14 cellular contexts compared by ENCODE assay signal in the genomic region with DNA sequence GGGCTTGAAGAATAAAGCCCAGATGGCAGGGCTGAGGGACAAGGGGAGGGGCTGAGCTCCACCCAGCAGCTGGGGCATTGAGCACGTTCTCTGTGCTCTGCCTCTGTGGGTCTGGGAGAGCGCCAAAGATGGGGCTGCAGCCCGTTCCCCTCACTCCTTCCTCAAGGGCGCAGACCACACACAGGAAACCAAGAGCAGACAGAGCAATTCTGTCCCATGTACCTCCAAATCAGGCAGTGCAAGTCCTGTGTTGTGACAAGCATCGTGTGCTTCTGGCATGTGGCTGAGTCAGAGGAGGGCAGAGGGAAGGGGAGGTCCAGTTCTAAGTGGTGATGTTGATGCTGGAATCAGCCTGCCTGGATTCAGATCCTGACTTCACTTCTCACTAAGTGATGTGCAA. TPM values are rescaled to one million over a fixed set of nuclear protein-coding genes. Genes with fewer than 3 reads are reported as not detected.
A peak's percentile ranks its signal among the peaks of the same experiment; 100 is the strongest.
DNase-seq lines count a peak whose midpoint lies in the region; ATAC-seq and TF ChIP-seq lines count a peak whose summit lies in the region.
"Had no signal": no experiment of that assay in that cellular context is flagged by ENCODE, and none has a peak within 500 bp of the region (broad histone marks: within the 10 kb centered on the region; RNA-seq: fewer than 3 reads in every experiment).

No MANE protein-coding gene starts in this region.

- H4K20me1 ChIP-seq in BLaER1, result no peaks in the 10 kb centered on the region
- H4K20me1 ChIP-seq in H9 (ENCODE audit: control insufficient read depth, insufficient read depth, insufficient read length), result no peaks in the 10 kb centered on the region

- H3K9me3 ChIP-seq in BLaER1 (no peaks in the 10 kb centered on the region), sigmoid colon (no peaks in the 10 kb centered on the region), H9 (ENCODE audit: control insufficient read depth, low read depth, low read length) (no peaks in the 10 kb centered on the region)

- H3K9me3 Mint-ChIP-seq in H9, result no peaks in the 10 kb centered on the region

- H3K79me1 ChIP-seq in H9 (ENCODE audit: insufficient read depth, low read depth, low read length, poor library complexity, severe bottlenecking), result no peaks in the 10 kb centered on the region

- H3K27me3 Mint-ChIP-seq in H9 (ENCODE audit: low read depth), result peaks cover 7% of the 10 kb centered on the region

- H3K4me2 ChIP-seq in BLaER1 (peak overlapping the region; percentile 62), H9 (ENCODE audit: insufficient read depth, insufficient read length, low read length) (no peak overlapping the region)

- DNase-seq in HCEC 1CT, result peak; percentile 28
- peak; percentile 15 to 35 for DNase-seq in foreskin keratinocyte
- no peak for DNase-seq in sigmoid colon
- DNase-seq in globus pallidus (ENCODE audit: low spot score), result no peak
- DNase-seq in NAMALWA (ENCODE audit: low spot score), result no peak
- no peak for DNase-seq in H9
- DNase-seq: activated effector memory CD4-positive, alpha-beta T cell treated with Interleukin-2 at 50 U/mL for 16 hours; effector memory CD4-positive, alpha-beta T cell; kidney; stimulated activated CD4-positive, alpha-beta T cell treated with anti-CD3 and anti-CD28 coated beads, Interleukin-15, amount 100 ng/mL, for 24 hours had no signal

- H2AFZ ChIP-seq in H9 (ENCODE audit: low read length), result no peak overlapping the region

- H3K4me3 Mint-ChIP-seq in H9, result no peak overlapping the region
- H3K4me3 Mint-ChIP-seq: brain had no signal

- H3K4me1 ChIP-seq in BLaER1, result peaks cover 18% of the 10 kb centered on the region
- H3K4me1 ChIP-seq in foreskin keratinocyte, result peaks cover 10% of the 10 kb centered on the region
- peaks cover 0 to 12% (median 7%) of the 10 kb centered on the region in 4 donors for H3K4me1 ChIP-seq in sigmoid colon
- peaks cover under 1% of the 10 kb centered on the region; the same call in 1 of the 2 replicates for H3K4me1 ChIP-seq in H9 (ENCODE audit: insufficient read depth, low read length)

- no peak for TF ChIP-seq EP300 in sigmoid colon (IDR thresholded peaks at IDR 0.05)

- no peak overlapping the region for H2BK5ac ChIP-seq in H9 (ENCODE audit: insufficient read length, low read length)

- no peak overlapping the region for H3K4me3 ChIP-seq in BLaER1
- no peak overlapping the region for H3K4me3 ChIP-seq in sigmoid colon
- H3K4me3 ChIP-seq: GM12878 had no signal

- H2BK120ac ChIP-seq in H9 (ENCODE audit: low read depth, low read length, poor library complexity, severe bottlenecking), result no peak overlapping the region

- ATAC-seq in SK-N-SH treated with all-trans-retinoic acid at 6 μM for 48 hours, result peak; percentile 7; the same call in 1 of the 3 replicates
- ATAC-seq in foreskin keratinocyte, result peak; percentile 30
- ATAC-seq: GM12878 had no signal

- intact Hi-C loops in sigmoid colon (cut with DNase I), result loop anchor here (10.0 kb wide), 1 partner anchor 234 kb away; a partner anchor contains a TSS

- no peak for TF ChIP-seq POLR2A in sigmoid colon (IDR thresholded peaks at IDR 0.05)

- no peak for TF ChIP-seq CTCF in foreskin keratinocyte (conservative IDR thresholded peaks at IDR 0.05)
- no peak for TF ChIP-seq CTCF in sigmoid colon (IDR thresholded peaks at IDR 0.05)
- no peak for TF ChIP-seq CTCF in H9 (conservative IDR thresholded peaks at IDR 0.05)

- H3K14ac ChIP-seq in H9 (ENCODE audit: insufficient read depth, low read length), result no peak overlapping the region

- H4K8ac ChIP-seq in H9 (replicated peaks; ENCODE audit: insufficient read length, low read depth, low read length), result no peak overlapping the region

- H2BK15ac ChIP-seq in H9 (ENCODE audit: low read depth, low read length), result no peak overlapping the region

- H3K36me3 ChIP-seq in BLaER1, result no peaks in the 10 kb centered on the region
- H3K36me3 ChIP-seq in sigmoid colon, result no peaks in the 10 kb centered on the region

- no peak overlapping the region for H4K91ac ChIP-seq in H9 (ENCODE audit: insufficient read length, low read depth, low read length)

- H2BK20ac ChIP-seq in H9 (ENCODE audit: low read depth, low read length, poor library complexity, severe bottlenecking), result no peak overlapping the region

- H4K5ac ChIP-seq in H9 (ENCODE audit: insufficient read length, low read depth, low read length), result no peak overlapping the region

- no peak overlapping the region for H2BK12ac ChIP-seq in H9 (ENCODE audit: insufficient read length, low read depth, low read length)

- H3K27ac Mint-ChIP-seq in H9, result no peak overlapping the region

- H3K4me1 Mint-ChIP-seq in H9, result peaks cover 12 to 22% of the 10 kb centered on the region in 2 experiments

- H3K36me3 Mint-ChIP-seq in H9 (ENCODE audit: insufficient read depth in 1 of 3, low read depth in 3 of 3), result no peaks in the 10 kb centered on the region
- H3K36me3 Mint-ChIP-seq: brain had no signal

- H3K56ac ChIP-seq in H9 (ENCODE audit: insufficient read length, low read depth, low read length), result no peak overlapping the region

- no peaks in the 10 kb centered on the region for H3K79me2 ChIP-seq in H9 (ENCODE audit: insufficient read depth, low read length)

- no peak overlapping the region for H3K23ac ChIP-seq in H9 (ENCODE audit: insufficient read length, low read depth, low read length)

- H2AK5ac ChIP-seq in H9 (ENCODE audit: insufficient read length, low read length), result no peak overlapping the region

- 47 to 72% methylated on average over 5 of the region's 5 CpGs for WGBS in sigmoid colon, 2 donors
- no CpG with 5 or more reads among the region's 5 CpGs for WGBS in H9 (ENCODE audit: extremely low coverage, insufficient read length, low lambda C conversion rate)

- no peak overlapping the region for H3K9ac ChIP-seq in BLaER1
- H3K9ac ChIP-seq in H9 (ENCODE audit: extremely low read depth, insufficient read length, low read length), result no peak overlapping the region

- no peak overlapping the region for H3T11ph ChIP-seq in H9 (ENCODE audit: low read length)

- no peak overlapping the region for H3K18ac ChIP-seq in H9 (ENCODE audit: insufficient read length, low read depth, low read length)

- no peak overlapping the region for H3K4ac ChIP-seq in H9 (ENCODE audit: low read depth, low read length)

- no peak overlapping the region for H3K27ac ChIP-seq in BLaER1
- H3K27ac ChIP-seq in foreskin keratinocyte, result no peak overlapping the region
- no peak overlapping the region for H3K27ac ChIP-seq in sigmoid colon
- no peak overlapping the region for H3K27ac ChIP-seq in H9 (ENCODE audit: insufficient read length, low read depth, low read length)

- H3K27me3 ChIP-seq in BLaER1 (no peaks in the 10 kb centered on the region), foreskin keratinocyte (no peaks in the 10 kb centered on the region), sigmoid colon (no peaks in the 10 kb centered on the region), H9 (ENCODE audit: insufficient read depth, low read length) (no peaks in the 10 kb centered on the region)

- H3K23me2 ChIP-seq in H9 (ENCODE audit: insufficient read length, low read depth, low read length, poor library complexity, severe bottlenecking), result no peaks in the 10 kb centered on the region

TF ChIP-seq in SK-N-SH treated with all-trans-retinoic acid at 6 μM for 48 hours, 23 proteins besides CTCF, POLR2A, EP300 and RAD21 (continues in another document):
- TF ChIP-seq TCF4 (CRISPR knock-in tag; IDR thresholded peaks at IDR 0.05; ENCODE audit: borderline replicate concordance), result no peak
- no peak for TF ChIP-seq ZNF70 (CRISPR knock-in tag; IDR thresholded peaks at IDR 0.05)
- TF ChIP-seq GLIS3 (CRISPR knock-in tag; IDR thresholded peaks at IDR 0.05), result no peak
- no peak for TF ChIP-seq ZNF8 (CRISPR knock-in tag; IDR thresholded peaks at IDR 0.05)
- no peak for TF ChIP-seq CSDC2 (CRISPR knock-in tag; IDR thresholded peaks at IDR 0.05)
- no peak for TF ChIP-seq ARNTL (CRISPR knock-in tag; IDR thresholded peaks at IDR 0.05; ENCODE audit: borderline replicate concordance, low read depth)
- TF ChIP-seq ZFP30 (CRISPR knock-in tag; IDR thresholded peaks at IDR 0.05), result no peak
- TF ChIP-seq ZC3H10 (CRISPR knock-in tag; IDR thresholded peaks at IDR 0.05), result no peak
- TF ChIP-seq ZFP3 (CRISPR knock-in tag; IDR thresholded peaks at IDR 0.05), result no peak
- TF ChIP-seq, protein P1, sequence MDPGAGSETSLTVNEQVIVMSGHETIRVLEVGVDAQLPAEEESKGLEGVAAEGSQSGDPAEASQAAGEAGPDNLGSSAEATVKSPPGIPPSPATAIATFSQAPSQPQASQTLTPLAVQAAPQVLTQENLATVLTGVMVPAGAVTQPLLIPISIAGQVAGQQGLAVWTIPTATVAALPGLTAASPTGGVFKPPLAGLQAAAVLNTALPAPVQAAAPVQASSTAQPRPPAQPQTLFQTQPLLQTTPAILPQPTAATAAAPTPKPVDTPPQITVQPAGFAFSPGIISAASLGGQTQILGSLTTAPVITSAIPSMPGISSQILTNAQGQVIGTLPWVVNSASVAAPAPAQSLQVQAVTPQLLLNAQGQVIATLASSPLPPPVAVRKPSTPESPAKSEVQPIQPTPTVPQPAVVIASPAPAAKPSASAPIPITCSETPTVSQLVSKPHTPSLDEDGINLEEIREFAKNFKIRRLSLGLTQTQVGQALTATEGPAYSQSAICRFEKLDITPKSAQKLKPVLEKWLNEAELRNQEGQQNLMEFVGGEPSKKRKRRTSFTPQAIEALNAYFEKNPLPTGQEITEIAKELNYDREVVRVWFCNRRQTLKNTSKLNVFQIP (CRISPR knock-in tag; IDR thresholded peaks at IDR 0.05; ENCODE audit: borderline replicate concordance, low read depth), result no peak
- TF ChIP-seq, protein P2, sequence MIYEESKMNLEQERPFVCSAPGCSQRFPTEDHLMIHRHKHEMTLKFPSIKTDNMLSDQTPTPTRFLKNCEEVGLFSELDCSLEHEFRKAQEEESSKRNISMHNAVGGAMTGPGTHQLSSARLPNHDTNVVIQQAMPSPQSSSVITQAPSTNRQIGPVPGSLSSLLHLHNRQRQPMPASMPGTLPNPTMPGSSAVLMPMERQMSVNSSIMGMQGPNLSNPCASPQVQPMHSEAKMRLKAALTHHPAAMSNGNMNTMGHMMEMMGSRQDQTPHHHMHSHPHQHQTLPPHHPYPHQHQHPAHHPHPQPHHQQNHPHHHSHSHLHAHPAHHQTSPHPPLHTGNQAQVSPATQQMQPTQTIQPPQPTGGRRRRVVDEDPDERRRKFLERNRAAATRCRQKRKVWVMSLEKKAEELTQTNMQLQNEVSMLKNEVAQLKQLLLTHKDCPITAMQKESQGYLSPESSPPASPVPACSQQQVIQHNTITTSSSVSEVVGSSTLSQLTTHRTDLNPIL (CRISPR knock-in tag; IDR thresholded peaks at IDR 0.05; ENCODE audit: low read depth), result no peak
- TF ChIP-seq ZNF565 (CRISPR knock-in tag; conservative IDR thresholded peaks at IDR 0.05; ENCODE audit: low read depth), result no peak

RNA-seq across cellular contexts. Expression of a gene that starts 15.6 kb away (rescaled TPM):
- total RNA-seq in foreskin keratinocyte (66.4 and 88.7 TPM in 2 replicates), sigmoid colon (1 to 10 TPM in 3 of 4 donors, under 1 TPM in 1; 0.16 to 3.9 (median 2.3) TPM), H9 (2021) (55.4 and 57.2 TPM in 2 replicates)
- polyA plus RNA-seq in foreskin keratinocyte (23.1 and 38.2 TPM in 2 replicates), sigmoid colon (10 to 100 TPM in 1 of 3 donors, 1 to 10 TPM in 2; 1.8 to 10.8 (median 2.1) TPM)

RNA-seq across cellular contexts. Expression of a gene that starts 54.1 kb away (rescaled TPM):
- total RNA-seq in foreskin keratinocyte (636 and 760 TPM in 2 replicates), sigmoid colon (1,000 to 10,000 TPM; 1,053 to 1,114 (median 1,095) TPM), H9 (2021) (1,715 and 1,872 TPM in 2 replicates)
- polyA plus RNA-seq in foreskin keratinocyte (3,232 and 3,373 TPM in 2 replicates), sigmoid colon (1,000 to 10,000 TPM; 1,446 to 2,471 (median 2,101) TPM)

Comparison
In these comparisons a context has a peak if more than half of its experiments do, and no peak if none do; other contexts are left out.
1. DNase-seq: peak in HCEC 1CT (single experiment) and foreskin keratinocyte (2 of 2); none in sigmoid colon (single experiment), globus pallidus (single experiment), NAMALWA (single experiment) and H9 (single experiment).
2. RNA of a gene that starts 15.6 kb away (total RNA-seq): 66.4 to 88.7 TPM in foreskin keratinocyte and 55.4 to 57.2 TPM in H9; 0.16 to 3.9 TPM in sigmoid colon; every median in the first group is over 10 times any median in the second.